Comparison of ENCODE assay signal across 23 cellular contexts in the genomic region with DNA sequence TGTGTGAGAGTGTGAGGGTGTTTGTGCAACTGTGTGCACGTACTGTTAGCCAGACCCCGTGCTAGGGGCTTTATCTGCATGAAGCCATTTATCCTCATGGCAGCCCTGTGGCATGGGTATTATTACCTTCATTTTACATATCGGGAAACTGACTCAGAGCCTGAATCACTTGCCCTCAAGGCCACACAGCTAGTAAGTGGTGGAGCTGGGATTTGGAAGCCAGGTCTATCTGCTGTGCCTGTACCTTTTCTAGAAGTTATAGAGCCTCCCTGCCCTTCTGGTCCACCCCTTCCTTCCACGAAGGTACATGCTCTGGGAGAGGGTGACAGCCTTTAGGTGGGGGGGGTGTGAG. TPM values are rescaled to one million over a fixed set of nuclear protein-coding genes. Genes with fewer than 3 reads are reported as not detected.
DNase-seq lines count a peak whose midpoint lies in the region; ATAC-seq, FAIRE-seq and TF ChIP-seq lines count a peak whose summit lies in the region.
"Had no signal": no experiment of that assay in that cellular context is flagged by ENCODE, and none has a peak within 500 bp of the region (broad histone marks: within the 10 kb centered on the region; RNA-seq: fewer than 3 reads in every experiment).

No MANE protein-coding gene starts in this region.

- DNase-seq in M059J (ENCODE audit: low read depth) (peak; percentile 74), astrocyte (ENCODE audit: low read depth) (peak; percentile 69), fibroblast of mammary gland (ENCODE audit: low read depth) (peak; percentile 31), neuronal stem cell (ENCODE audit: low spot score) (no peak), lower leg skin (ENCODE audit: low spot score in 2 of 2) (no peak)
- no peak for DNase-seq in activated CD4-positive, alpha-beta T cell treated with anti-CD3 and anti-CD28 coated beads for 48 hours
- DNase-seq: activated CD4-positive, alpha-beta T cell treated with anti-CD3 and anti-CD28 coated beads, Interleukin-2, amount 10 ng/mL, durations not matched to agents 7 days and 5 days; CD4-positive, alpha-beta memory T cell; central memory CD4-positive, alpha-beta T cell; DMS153; effector CD4-positive, alpha-beta T cell; HCEC 1CT; naive B cell; NCI-H1417 treated with DMSO at 0.1 percent for 48 hours; NCI-H524 treated with DMSO at 0.1 percent for 48 hours; pancreas; right lobe of liver; SHP77 treated with DMSO at 0.1 percent for 48 hours; stimulated activated CD4-positive, alpha-beta T cell treated with anti-CD3 and anti-CD28 coated beads, Interleukin-15, amount 100 ng/mL, for 24 hours had no signal

- intact Hi-C loops in lower leg skin (cut with DNase I; ENCODE audit: low total_unique reads) = no loop called here

- no peak overlapping the region for H3K4ac ChIP-seq in neuronal stem cell (ENCODE audit: low read length)

- H4K8ac ChIP-seq in neuronal stem cell (ENCODE audit: low read depth, low read length) = no peak overlapping the region

- H3K36me3 ChIP-seq in astrocyte (ENCODE audit: insufficient read depth, low read length) (no peaks in the 10 kb centered on the region), neuronal stem cell (replicated peaks in 1 of 2; ENCODE audit: control insufficient read depth in 2 of 2, insufficient read depth in 2 of 2, low read length in 2 of 2) (peaks cover 0 to 1% of the 10 kb centered on the region in 2 donors)
- H3K36me3 ChIP-seq: right lobe of liver had no signal

- H3K27me3 ChIP-seq in astrocyte (ENCODE audit: insufficient read depth, low read length) (no peaks in the 10 kb centered on the region), neuronal stem cell (ENCODE audit: control insufficient read depth in 3 of 3, insufficient read depth in 3 of 3, low read depth in 1 of 3, low read length in 3 of 3) (no peaks in the 10 kb centered on the region)
- H3K27me3 ChIP-seq: pancreas, right lobe of liver had no signal

- H3K9ac ChIP-seq in astrocyte (ENCODE audit: low read length) (peak overlapping the region; percentile 5), neuronal stem cell (ENCODE audit: low read depth, low read length, poor library complexity) (no peak overlapping the region)

- peak overlapping the region; percentile 3 for H2AK5ac ChIP-seq in neuronal stem cell (ENCODE audit: low read depth, low read length)

- FAIRE-seq in astrocyte (lab: Jason Lieb, UNC) = no peak
- FAIRE-seq: pancreas, urothelium cell line had no signal

- H4K91ac ChIP-seq in neuronal stem cell (ENCODE audit: low read depth, low read length, poor library complexity) = no peak overlapping the region

- ATAC-seq in HG02884 (IDR thresholded peaks at IDR 0.05; ENCODE audit: unreplicated experiment) = no peak
- ATAC-seq in HG03442 (IDR thresholded peaks at IDR 0.05; ENCODE audit: unreplicated experiment) = no peak
- ATAC-seq: activated T-helper 17 cell treated with anti-CD3 and anti-CD28 coated beads, Interleukin-2, amount 50 U/mL, for 72 hours; pancreas; right lobe of liver had no signal

- H3K27ac ChIP-seq in astrocyte (ENCODE audit: low read depth, low read length) (no peak overlapping the region), neuronal stem cell (replicated peaks; ENCODE audit: low read length) (no peak overlapping the region)
- H3K27ac ChIP-seq: pancreas, right lobe of liver had no signal

- H3K18ac ChIP-seq in neuronal stem cell (ENCODE audit: low read length) = peak overlapping the region; percentile 41

- H3K23ac ChIP-seq in neuronal stem cell (ENCODE audit: low read depth, low read length, poor library complexity) = no peak overlapping the region

- WGBS in neuronal stem cell (ENCODE audit: extremely low coverage in 2 of 2, insufficient read length in 2 of 2, insufficient replicate concordance in 1 of 2), 2 donors = no CpG with 5 or more reads among the region's 4 CpGs
- 55 to 72% methylated on average over 4 of the region's 4 CpGs for WGBS in lower leg skin, 2 donors

- H3K14ac ChIP-seq in neuronal stem cell (ENCODE audit: low read length) = no peak overlapping the region

- H3K4me2 ChIP-seq in astrocyte (ENCODE audit: low read length) = peak overlapping the region; percentile 70
- no peak overlapping the region for H3K4me2 ChIP-seq in neuronal stem cell (ENCODE audit: insufficient read depth, low read length, poor library complexity, severe bottlenecking)

- H3K79me1 ChIP-seq in neuronal stem cell (ENCODE audit: low read depth, low read length) = no peaks in the 10 kb centered on the region

- peaks cover 7% of the 10 kb centered on the region for H4K20me1 ChIP-seq in astrocyte (ENCODE audit: insufficient read depth, low read length)

- no peak for TF ChIP-seq POLR2A in lower leg skin (IDR thresholded peaks at IDR 0.05)

- H3K4me1 ChIP-seq in astrocyte (ENCODE audit: insufficient read depth, low read length) (peaks cover 16% of the 10 kb centered on the region), neuronal stem cell (ENCODE audit: control insufficient read depth in 2 of 2, insufficient read depth in 1 of 2, low read depth in 1 of 2, low read length in 2 of 2) (peaks cover 0 to 24% of the 10 kb centered on the region in 2 donors)
- H3K4me1 ChIP-seq: pancreas, right lobe of liver had no signal

- H3K9me3 Mint-ChIP-seq in astrocyte (ENCODE audit: unreplicated experiment) = no peaks in the 10 kb centered on the region
- H3K9me3 Mint-ChIP-seq: activated CD4-positive, alpha-beta T cell treated with anti-CD3 and anti-CD28 coated beads, Interleukin-2, amount 10 ng/mL, durations not matched to agents 7 days and 5 days; activated T-helper 17 cell treated with anti-CD3 and anti-CD28 coated beads, Interleukin-2, amount 50 U/mL, for 72 hours; CD4-positive, alpha-beta memory T cell had no signal

- no peaks in the 10 kb centered on the region for H3K27me3 Mint-ChIP-seq in astrocyte (ENCODE audit: low read depth, unreplicated experiment)
- H3K27me3 Mint-ChIP-seq: activated CD4-positive, alpha-beta T cell treated with anti-CD3 and anti-CD28 coated beads, Interleukin-2, amount 10 ng/mL, durations not matched to agents 7 days and 5 days had no signal

- H3K36me3 Mint-ChIP-seq in astrocyte (ENCODE audit: low read depth, unreplicated experiment) = peaks cover 14% of the 10 kb centered on the region
- H3K36me3 Mint-ChIP-seq: CD4-positive, alpha-beta memory T cell; naive B cell had no signal

- no peak for TF ChIP-seq CTCF in astrocyte (IDR thresholded peaks at IDR 0.05; ENCODE audit: insufficient read depth, low read depth, low read length)
- no peak for TF ChIP-seq CTCF in fibroblast of mammary gland (conservative IDR thresholded peaks at IDR 0.05; ENCODE audit: control insufficient read depth, insufficient read depth, low read depth, low read length)
- no peak for TF ChIP-seq CTCF in lower leg skin (IDR thresholded peaks at IDR 0.05)

- peak overlapping the region; percentile 7 for H2BK5ac ChIP-seq in neuronal stem cell (ENCODE audit: low read length)

- peak overlapping the region; percentile 21 for H2BK15ac ChIP-seq in neuronal stem cell (ENCODE audit: low read length)

- H2AFZ ChIP-seq in astrocyte (ENCODE audit: low read depth, low read length) = no peak overlapping the region
- H2AFZ ChIP-seq in neuronal stem cell (ENCODE audit: low read length) = no peak overlapping the region

- H3K4me3 Mint-ChIP-seq in astrocyte (ENCODE audit: unreplicated experiment) = no peak overlapping the region
- H3K4me3 Mint-ChIP-seq: activated CD4-positive, alpha-beta T cell treated with anti-CD3 and anti-CD28 coated beads, Interleukin-2, amount 10 ng/mL, durations not matched to agents 7 days and 5 days; activated T-helper 17 cell treated with anti-CD3 and anti-CD28 coated beads, Interleukin-2, amount 50 U/mL, for 72 hours; CD4-positive, alpha-beta memory T cell had no signal

- H3K9me3 ChIP-seq in astrocyte (ENCODE audit: insufficient read depth, low read depth, low read length) (no peaks in the 10 kb centered on the region), neuronal stem cell (replicated peaks in 1 of 2; ENCODE audit: control insufficient read depth in 2 of 2, insufficient read depth in 1 of 2, low read depth in 1 of 2, low read length in 2 of 2) (no peaks in the 10 kb centered on the region)
- H3K9me3 ChIP-seq: pancreas, right lobe of liver had no signal

- H3K4me1 Mint-ChIP-seq in astrocyte (ENCODE audit: low read depth, unreplicated experiment) = peaks cover 6% of the 10 kb centered on the region

- H3K79me2 ChIP-seq in astrocyte (ENCODE audit: insufficient read depth, low read length) = no peaks in the 10 kb centered on the region

- no peak overlapping the region for H3K4me3 ChIP-seq in astrocyte (ENCODE audit: insufficient read depth, low read depth, low read length)
- H3K4me3 ChIP-seq in fibroblast of mammary gland (ENCODE audit: control insufficient read depth, low read depth, low read length) = no peak overlapping the region
- no peak overlapping the region for H3K4me3 ChIP-seq in neuronal stem cell (ENCODE audit: low read length in 2 of 2)
- H3K4me3 ChIP-seq in lower leg skin (ENCODE audit: low read depth, poor library complexity, severe bottlenecking) = no peak overlapping the region
- H3K4me3 ChIP-seq: pancreas, right lobe of liver had no signal

- no peak overlapping the region for H2BK12ac ChIP-seq in neuronal stem cell (ENCODE audit: low read length)

- no peak overlapping the region for H3K27ac Mint-ChIP-seq in astrocyte (ENCODE audit: unreplicated experiment)
- H3K27ac Mint-ChIP-seq: activated T-helper 17 cell treated with anti-CD3 and anti-CD28 coated beads, Interleukin-2, amount 50 U/mL, for 72 hours; CD4-positive, alpha-beta memory T cell; naive B cell had no signal

- H2BK120ac ChIP-seq in neuronal stem cell (ENCODE audit: low read depth, low read length) = peak overlapping the region; percentile 35

RNA-seq across cellular contexts. Expression of a gene that starts 44.4 kb away (rescaled TPM):
- total RNA-seq in M059J (2014; rRNA removed; shearing (Covaris generic)) = 3.3 and 3.4 TPM in 2 replicates
- total RNA-seq in astrocyte (36.6 and 47.2 TPM in 2 replicates), lower leg skin (10 to 100 TPM; 15.9 to 56.3 (median 30.6) TPM)
- polyA plus RNA-seq in neuronal stem cell (2013, experiment 1 of 2) = 25.9 TPM
- 26.2 TPM for polyA plus RNA-seq in neuronal stem cell (2013, experiment 2 of 2)
- polyA plus RNA-seq: CD4-positive, alpha-beta memory T cell had no signal

RNA-seq across cellular contexts. Expression of a gene that starts 50.0 kb away (rescaled TPM):
- 13.8 and 14.3 TPM in 2 replicates for total RNA-seq in M059J (2014; rRNA removed; shearing (Covaris generic))
- total RNA-seq in astrocyte = 25.1 and 30.3 TPM in 2 replicates
- 19.8 TPM for polyA plus RNA-seq in neuronal stem cell (2013, experiment 1 of 2)
- polyA plus RNA-seq in neuronal stem cell (2013, experiment 2 of 2) = 19.0 TPM
- 10 to 100 TPM; 23.2 to 28.3 (median 25.3) TPM for total RNA-seq in lower leg skin

Comparison
In these comparisons a context has a peak if more than half of its experiments do, and no peak if none do; other contexts are left out.
1. DNase-seq: peak in M059J (single experiment), astrocyte (single experiment) and fibroblast of mammary gland (single experiment); none in neuronal stem cell (single experiment), activated CD4-positive, alpha-beta T cell treated with anti-CD3 and anti-CD28 coated beads for 48 hours (single experiment) and lower leg skin (0 of 2).